In the genomic region with DNA sequence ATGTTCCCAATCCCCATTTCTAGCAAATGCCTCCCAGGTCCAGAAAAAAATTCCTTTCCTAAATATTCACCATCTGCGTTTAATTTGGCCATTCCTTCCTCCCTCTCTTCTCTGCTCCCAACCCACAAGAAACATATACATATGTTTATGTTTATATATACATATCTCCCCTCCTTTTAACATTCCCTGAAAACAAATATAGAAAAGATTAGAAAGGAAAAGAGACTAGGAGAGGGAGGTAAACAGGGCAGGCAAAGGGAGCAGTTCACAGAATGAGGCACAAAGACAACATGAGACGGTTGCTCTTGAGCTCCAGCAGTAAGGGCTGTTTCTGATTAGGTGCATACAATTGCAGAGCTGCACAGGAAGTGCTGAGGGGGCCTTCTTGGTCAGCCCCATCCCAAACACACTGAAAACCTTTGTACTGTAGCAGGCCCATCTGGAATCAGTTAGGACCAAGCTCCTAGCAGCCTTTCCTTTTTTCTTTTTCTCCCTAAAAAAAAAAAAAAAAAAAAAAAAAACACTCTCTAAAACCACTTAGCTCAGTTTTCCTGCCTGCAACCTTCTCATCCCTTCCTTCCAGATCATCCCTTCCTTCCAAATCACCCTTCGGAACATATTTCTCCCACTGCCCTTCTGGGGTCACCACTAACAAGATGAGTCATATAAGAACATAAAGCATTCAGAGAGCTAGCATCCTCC, we compare ENCODE assay signal across 1 cellular context.
TF ChIP-seq lines count a peak whose summit lies in the region.

No MANE protein-coding gene starts in this region.

TF ChIP-seq in HEK293, 187 proteins besides CTCF, POLR2A, EP300 and RAD21 (continued from another document):
- TF ChIP-seq ZNF600 (tag by site-specific recombination; IDR thresholded peaks at IDR 0.05) (peak; percentile 44; the same call in 1 of the 2 replicates), ZNF623 (tag by site-specific recombination; IDR thresholded peaks at IDR 0.05) (no peak), WT1 (tag by site-specific recombination; IDR thresholded peaks at IDR 0.05) (peak; percentile 52), ZBTB17 (tag by site-specific recombination; IDR thresholded peaks at IDR 0.05) (peak; percentile 63)
- TF ChIP-seq, protein P1, sequence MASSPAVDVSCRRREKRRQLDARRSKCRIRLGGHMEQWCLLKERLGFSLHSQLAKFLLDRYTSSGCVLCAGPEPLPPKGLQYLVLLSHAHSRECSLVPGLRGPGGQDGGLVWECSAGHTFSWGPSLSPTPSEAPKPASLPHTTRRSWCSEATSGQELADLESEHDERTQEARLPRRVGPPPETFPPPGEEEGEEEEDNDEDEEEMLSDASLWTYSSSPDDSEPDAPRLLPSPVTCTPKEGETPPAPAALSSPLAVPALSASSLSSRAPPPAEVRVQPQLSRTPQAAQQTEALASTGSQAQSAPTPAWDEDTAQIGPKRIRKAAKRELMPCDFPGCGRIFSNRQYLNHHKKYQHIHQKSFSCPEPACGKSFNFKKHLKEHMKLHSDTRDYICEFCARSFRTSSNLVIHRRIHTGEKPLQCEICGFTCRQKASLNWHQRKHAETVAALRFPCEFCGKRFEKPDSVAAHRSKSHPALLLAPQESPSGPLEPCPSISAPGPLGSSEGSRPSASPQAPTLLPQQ (tag by site-specific recombination; IDR thresholded peaks at IDR 0.05) = no peak
- TF ChIP-seq, protein P2, sequence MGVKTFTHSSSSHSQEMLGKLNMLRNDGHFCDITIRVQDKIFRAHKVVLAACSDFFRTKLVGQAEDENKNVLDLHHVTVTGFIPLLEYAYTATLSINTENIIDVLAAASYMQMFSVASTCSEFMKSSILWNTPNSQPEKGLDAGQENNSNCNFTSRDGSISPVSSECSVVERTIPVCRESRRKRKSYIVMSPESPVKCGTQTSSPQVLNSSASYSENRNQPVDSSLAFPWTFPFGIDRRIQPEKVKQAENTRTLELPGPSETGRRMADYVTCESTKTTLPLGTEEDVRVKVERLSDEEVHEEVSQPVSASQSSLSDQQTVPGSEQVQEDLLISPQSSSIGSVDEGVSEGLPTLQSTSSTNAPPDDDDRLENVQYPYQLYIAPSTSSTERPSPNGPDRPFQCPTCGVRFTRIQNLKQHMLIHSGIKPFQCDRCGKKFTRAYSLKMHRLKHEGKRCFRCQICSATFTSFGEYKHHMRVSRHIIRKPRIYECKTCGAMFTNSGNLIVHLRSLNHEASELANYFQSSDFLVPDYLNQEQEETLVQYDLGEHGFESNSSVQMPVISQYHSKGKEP (tag by site-specific recombination; IDR thresholded peaks at IDR 0.05) = 0 out of 2 replicates have a peak, but pooled peaks have one; percentile 27
- TF ChIP-seq, protein P3, sequence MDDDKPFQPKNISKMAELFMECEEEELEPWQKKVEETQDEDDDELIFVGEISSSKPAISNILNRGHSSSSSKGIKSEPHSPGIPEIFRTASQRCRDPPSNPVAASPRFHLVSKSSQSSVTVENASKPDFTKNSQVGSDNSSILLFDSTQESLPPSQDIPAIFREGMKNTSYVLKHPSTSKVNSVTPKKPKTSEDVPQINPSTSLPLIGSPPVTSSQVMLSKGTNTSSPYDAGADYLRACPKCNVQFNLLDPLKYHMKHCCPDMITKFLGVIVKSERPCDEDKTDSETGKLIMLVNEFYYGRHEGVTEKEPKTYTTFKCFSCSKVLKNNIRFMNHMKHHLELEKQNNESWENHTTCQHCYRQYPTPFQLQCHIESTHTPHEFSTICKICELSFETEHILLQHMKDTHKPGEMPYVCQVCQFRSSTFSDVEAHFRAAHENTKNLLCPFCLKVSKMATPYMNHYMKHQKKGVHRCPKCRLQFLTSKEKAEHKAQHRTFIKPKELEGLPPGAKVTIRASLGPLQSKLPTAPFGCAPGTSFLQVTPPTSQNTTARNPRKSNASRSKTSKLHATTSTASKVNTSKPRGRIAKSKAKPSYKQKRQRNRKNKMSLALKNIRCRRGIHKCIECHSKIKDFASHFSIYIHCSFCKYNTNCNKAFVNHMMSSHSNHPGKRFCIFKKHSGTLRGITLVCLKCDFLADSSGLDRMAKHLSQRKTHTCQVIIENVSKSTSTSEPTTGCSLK (tag by site-specific recombination; IDR thresholded peaks at IDR 0.05) = no peak
